In genomic region chr4:87978656-87979055, GRCh38 we compare ENCODE assay signal across 17 cellular contexts. TPM values are rescaled to one million over a fixed set of nuclear protein-coding genes. Genes with fewer than 3 reads are reported as not detected.
DNase-seq lines count a peak whose midpoint lies in the region; ATAC-seq and TF ChIP-seq lines count a peak whose summit lies in the region.
"Had no signal": no experiment of that assay in that cellular context is flagged by ENCODE, and none has a peak within 500 bp of the region (broad histone marks: within the 10 kb centered on the region; RNA-seq: fewer than 3 reads in every experiment).

No MANE protein-coding gene starts in this region.

- intact Hi-C loops in left ventricle myocardium inferior (cut with micrococcal nuclease) = no loop called here

- H3K27ac ChIP-seq in foreskin keratinocyte (no peak overlapping the region), temporal lobe (ENCODE audit: low read depth, low read length) (peak overlapping the region; percentile 92), left ventricle myocardium inferior (replicated peaks) (no peak overlapping the region)
- H3K27ac ChIP-seq: spleen, upper lobe of left lung had no signal

- ATAC-seq in foreskin keratinocyte (peak; percentile 56), GM18517 (IDR thresholded peaks at IDR 0.05; ENCODE audit: unreplicated experiment) (no peak), HG02571 (IDR thresholded peaks at IDR 0.05; ENCODE audit: unreplicated experiment) (no peak)
- ATAC-seq: activated CD8-positive, alpha-beta T cell treated with anti-CD3 and anti-CD28 coated beads for 36 hours; GM12878; PC-3 had no signal

- H3K27me3 ChIP-seq in foreskin keratinocyte (no peaks in the 10 kb centered on the region), left ventricle myocardium inferior (ENCODE audit: low read depth) (peaks cover 20% of the 10 kb centered on the region)
- H3K27me3 ChIP-seq: upper lobe of left lung had no signal

- DNase-seq in SHP77 treated with DMSO at 0.1 percent for 48 hours (lab: John Stamatoyannopoulos, UW) = peak; percentile 17
- DNase-seq in SHP77 (lab: John Stamatoyannopoulos, UW) = no peak
- peak; percentile 22 for DNase-seq in amniotic epithelial cell (ENCODE audit: low read depth)
- no peak for DNase-seq in foreskin keratinocyte
- no peak for DNase-seq in left ventricle myocardium inferior
- DNase-seq: activated CD8-positive, alpha-beta T cell treated with anti-CD3 and anti-CD28 coated beads for 36 hours; activated gamma-delta T cell treated with Interleukin-2 at 50 U/mL for 16 hours; DMS53; NCI-H1048; occipital lobe; PC-3; spleen; upper lobe of left lung had no signal

- no peak overlapping the region for H3K4me3 ChIP-seq in left ventricle myocardium inferior
- H3K4me3 ChIP-seq: GM12878, spleen, upper lobe of left lung had no signal

- no peaks in the 10 kb centered on the region for H3K9me3 ChIP-seq in left ventricle myocardium inferior (replicated peaks)
- H3K9me3 ChIP-seq: spleen, upper lobe of left lung had no signal

- TF ChIP-seq CTCF in foreskin keratinocyte (conservative IDR thresholded peaks at IDR 0.05) = no peak
- TF ChIP-seq CTCF in left ventricle myocardium inferior (IDR thresholded peaks at IDR 0.05; ENCODE audit: borderline replicate concordance) = no peak

- H3K4me1 ChIP-seq in foreskin keratinocyte = peaks cover 7% of the 10 kb centered on the region
- H3K4me1 ChIP-seq in left ventricle myocardium inferior = no peaks in the 10 kb centered on the region

- no peaks in the 10 kb centered on the region for H3K36me3 ChIP-seq in left ventricle myocardium inferior
- H3K36me3 ChIP-seq: spleen, upper lobe of left lung had no signal

RNA-seq across cellular contexts. Expression of gene SPP1, which starts 3.1 kb away (rescaled TPM):
- 0.17 and 0.18 TPM in 2 replicates for total RNA-seq in foreskin keratinocyte
- 0.21 and 0.24 TPM in 2 replicates for polyA plus RNA-seq in foreskin keratinocyte
- 73.0 TPM for total RNA-seq in temporal lobe
- 3.7 TPM for total RNA-seq in left ventricle myocardium inferior
- total RNA-seq: activated CD8-positive, alpha-beta T cell treated with anti-CD3 and anti-CD28 coated beads for 36 hours; PC-3 had no signal

RNA-seq across cellular contexts. Expression of gene PKD2, which starts 28.8 kb away (rescaled TPM):
- total RNA-seq in foreskin keratinocyte = 22.9 and 26.5 TPM in 2 replicates
- 4.8 and 5.9 TPM in 2 replicates for polyA plus RNA-seq in foreskin keratinocyte
- 35.4 TPM for total RNA-seq in temporal lobe
- 11.7 TPM for total RNA-seq in left ventricle myocardium inferior

Comparison
In these comparisons a context has a peak if more than half of its experiments do, and no peak if none do; other contexts are left out.
1. DNase-seq: peak in SHP77 treated with DMSO at 0.1 percent for 48 hours (single experiment) and amniotic epithelial cell (single experiment); none in SHP77 (0 of 2), foreskin keratinocyte (0 of 2) and left ventricle myocardium inferior (single experiment).
2. RNA of gene SPP1, which starts 3.1 kb away (total RNA-seq): 73.0 TPM in temporal lobe (single experiment); 3.7 TPM in left ventricle myocardium inferior (single experiment) and 0.17 to 0.18 TPM in foreskin keratinocyte; every median in the first group is over 10 times any median in the second.